17 cellular contexts compared by ENCODE assay signal in genomic region chr4:18039113-18039512, GRCh38. TPM values are rescaled to one million over a fixed set of nuclear protein-coding genes. Genes with fewer than 3 reads are reported as not detected.
DNase-seq lines count a peak whose midpoint lies in the region; ATAC-seq and TF ChIP-seq lines count a peak whose summit lies in the region.
"Had no signal": no experiment of that assay in that cellular context is flagged by ENCODE, and none has a peak within 500 bp of the region (broad histone marks: within the 10 kb centered on the region; RNA-seq: fewer than 3 reads in every experiment).

No MANE protein-coding gene starts in this region.

- no peak overlapping the region for H3K4me3 Mint-ChIP-seq in glutamatergic neuron (ENCODE audit: unreplicated experiment)
- H3K4me3 Mint-ChIP-seq: B cell, H9 had no signal

- no peaks in the 10 kb centered on the region for H3K36me3 Mint-ChIP-seq in glutamatergic neuron (ENCODE audit: unreplicated experiment)

- peak; percentile 9 for DNase-seq in glomerular visceral epithelial cell (ENCODE audit: extremely low spot score)
- no peak for DNase-seq in activated CD4-positive, alpha-beta T cell treated with anti-CD3 and anti-CD28 coated beads, Interleukin-2, amount 50 U/mL, for 4 hours
- DNase-seq in activated CD8-positive, alpha-beta memory T cell treated with anti-CD3 and anti-CD28 coated beads for 24 hours = no peak
- DNase-seq in glutamatergic neuron = no peak
- no peak for DNase-seq in D341Med (ENCODE audit: low spot score)
- DNase-seq: activated gamma-delta T cell, DMS 273 treated with DMSO at 0.1 percent for 48 hours, H9, left colon, NCI-H1436 treated with DMSO at 0.1 percent for 48 hours, NCI-H510A, pancreas had no signal

- peaks cover 1% of the 10 kb centered on the region for H3K9me3 Mint-ChIP-seq in glutamatergic neuron (ENCODE audit: unreplicated experiment)
- H3K9me3 Mint-ChIP-seq: H9 had no signal

- TF ChIP-seq CTCF in glutamatergic neuron (IDR thresholded peaks at IDR 0.05; ENCODE audit: partially characterized antibody, unreplicated experiment) = no peak

- peak; percentile 45 for ATAC-seq in GM19023 (IDR thresholded peaks at IDR 0.05; ENCODE audit: unreplicated experiment)
- ATAC-seq in HG02623 (IDR thresholded peaks at IDR 0.05; ENCODE audit: unreplicated experiment) = peak; percentile 53
- peak; percentile 65 for ATAC-seq in HG03571 (IDR thresholded peaks at IDR 0.05; ENCODE audit: unreplicated experiment)
- ATAC-seq: esophagus mucosa, left colon, pancreas had no signal

- no peaks in the 10 kb centered on the region for H3K4me1 Mint-ChIP-seq in glutamatergic neuron (ENCODE audit: low read depth, unreplicated experiment)
- H3K4me1 Mint-ChIP-seq: B cell, H9 had no signal

- no peak overlapping the region for H3K27ac Mint-ChIP-seq in glutamatergic neuron (ENCODE audit: unreplicated experiment)
- H3K27ac Mint-ChIP-seq: B cell, H9 had no signal

- H3K27me3 Mint-ChIP-seq in glutamatergic neuron (ENCODE audit: unreplicated experiment) = no peaks in the 10 kb centered on the region

RNA-seq across cellular contexts. Expression of gene LCORL, which starts 17.6 kb away (rescaled TPM):
- 30.8 TPM for total RNA-seq in glutamatergic neuron (ENCODE audit: unreplicated experiment)
